In genomic region chr11:83156150-83156995, GRCh38 we compare ENCODE assay signal across 8 cellular contexts. TPM values are rescaled to one million over a fixed set of nuclear protein-coding genes. Genes with fewer than 3 reads are reported as not detected.
A peak's percentile ranks its signal among the peaks of the same experiment; 100 is the strongest.
DNase-seq lines count a peak whose midpoint lies in the region; ATAC-seq and TF ChIP-seq lines count a peak whose summit lies in the region.

No MANE protein-coding gene starts in this region.

- H3K36me3 ChIP-seq in SK-N-MC (ENCODE audit: insufficient read depth, low read length) = peaks cover 30% of the 10 kb centered on the region
- H3K36me3 ChIP-seq in osteoblast (ENCODE audit: insufficient read depth, low read length) = no peaks in the 10 kb centered on the region
- no peaks in the 10 kb centered on the region for H3K36me3 ChIP-seq in urinary bladder (ENCODE audit: insufficient read depth)

- H3K27ac ChIP-seq in SK-N-MC (peak overlapping the region; percentile 94), osteoblast (ENCODE audit: low read depth, low read length) (peak overlapping the region; percentile 82), urinary bladder (ENCODE audit: low read depth) (peak overlapping the region; percentile 84)

- no peaks in the 10 kb centered on the region for H3K9me3 ChIP-seq in SK-N-MC (ENCODE audit: low read depth, low read length)
- H3K9me3 ChIP-seq in osteoblast (ENCODE audit: low read depth, low read length) = no peaks in the 10 kb centered on the region

- peaks cover 37% of the 10 kb centered on the region for H3K4me1 Mint-ChIP-seq in activated naive CD8-positive, alpha-beta T cell treated with anti-CD3 and anti-CD28 coated beads, Interleukin-2, amount 50 U/mL, for 24 hours

- intact Hi-C loops in Right ventricle myocardium inferior (cut with DNase I) = loop anchor here (2.0 to 5.0 kb wide), 3 partner anchors 36 to 256 kb away; partner anchors contain the start of genes ANKRD42, DDIAS and PRCP

- H3K27ac Mint-ChIP-seq in activated naive CD8-positive, alpha-beta T cell treated with anti-CD3 and anti-CD28 coated beads, Interleukin-2, amount 50 U/mL, for 24 hours = peak overlapping the region; percentile 100

- no peaks in the 10 kb centered on the region for H3K27me3 ChIP-seq in osteoblast (ENCODE audit: insufficient read depth, low read length)

- peak overlapping the region; percentile 83 for H3K9ac ChIP-seq in SK-N-MC (ENCODE audit: insufficient read length)

- DNase-seq in GM10248 (ENCODE audit: extremely low spot score) = peak; percentile 97
- DNase-seq in NCI-H1048 (lab: John Stamatoyannopoulos, UW) = peak; percentile 100
- DNase-seq in SK-N-MC (ENCODE audit: low read depth, low spot score) = peak; percentile 99
- DNase-seq in activated naive CD8-positive, alpha-beta T cell treated with anti-CD3 and anti-CD28 coated beads, Interleukin-2, amount 50 U/mL, for 24 hours = peak; percentile 96
- DNase-seq in Right ventricle myocardium inferior (ENCODE audit: missing footprints) = peak; percentile 99
- peak; percentile 97 for DNase-seq in osteoblast (ENCODE audit: insufficient read length, low spot score, missing footprints)

- no peaks in the 10 kb centered on the region for H3K27me3 Mint-ChIP-seq in activated naive CD8-positive, alpha-beta T cell treated with anti-CD3 and anti-CD28 coated beads, Interleukin-2, amount 50 U/mL, for 24 hours

- no peaks in the 10 kb centered on the region for H3K9me3 Mint-ChIP-seq in activated naive CD8-positive, alpha-beta T cell treated with anti-CD3 and anti-CD28 coated beads, Interleukin-2, amount 50 U/mL, for 24 hours

- H3K4me1 ChIP-seq in osteoblast (ENCODE audit: insufficient read depth, low read length) (peaks cover 16% of the 10 kb centered on the region), urinary bladder (ENCODE audit: insufficient read depth) (no peaks in the 10 kb centered on the region)

- WGBS in urinary bladder = under 1% methylated on average over 35 of the region's 35 CpGs

- CTCF ChIA-PET in GM10248 (lab: Yijun Ruan, JAX) = interaction anchor here (0.9 to 1.9 kb wide), 14 partner anchors 8 to 255 kb away, joined by 3 to 7 read pairs (median 3); partner anchors contain the start of gene DDIAS

- peak overlapping the region; percentile 86 for H3K4me3 ChIP-seq in SK-N-MC
- H3K4me3 ChIP-seq in osteoblast (ENCODE audit: insufficient read depth, low read length) = peak overlapping the region; percentile 81
- peak overlapping the region; percentile 36 for H3K4me3 ChIP-seq in urinary bladder (ENCODE audit: low read depth, low read length)

- H3K79me2 ChIP-seq in osteoblast (ENCODE audit: insufficient read depth, low read length) = peaks cover 44% of the 10 kb centered on the region

- peaks cover 41% of the 10 kb centered on the region for H3K36me3 Mint-ChIP-seq in activated naive CD8-positive, alpha-beta T cell treated with anti-CD3 and anti-CD28 coated beads, Interleukin-2, amount 50 U/mL, for 24 hours (ENCODE audit: low read depth)

- no peak for TF ChIP-seq CTCF in GM10248 (IDR thresholded peaks at IDR 0.05; ENCODE audit: control extremely low read depth, extremely low read depth, low read depth, missing control alignments)
- TF ChIP-seq CTCF in osteoblast (IDR thresholded peaks at IDR 0.05; ENCODE audit: extremely low read depth, low read depth, low read length) = no peak

- peak overlapping the region; percentile 97 for H3K4me3 Mint-ChIP-seq in activated naive CD8-positive, alpha-beta T cell treated with anti-CD3 and anti-CD28 coated beads, Interleukin-2, amount 50 U/mL, for 24 hours

- H3K4me2 ChIP-seq in osteoblast (ENCODE audit: insufficient read depth, low read length) = peak overlapping the region; percentile 96

- H4K20me1 ChIP-seq in osteoblast (ENCODE audit: insufficient read depth, low read length) = peaks cover 37% of the 10 kb centered on the region

- POLR2A ChIA-PET in GM10248 (lab: Yijun Ruan, JAX) = interaction anchor here (1.0 to 1.5 kb wide), 6 partner anchors 8 to 255 kb away, joined by 3 to 6 read pairs (median 4); partner anchors contain the start of genes DDIAS and RAB30

- H2AFZ ChIP-seq in osteoblast (ENCODE audit: low read length) = peak overlapping the region; percentile 87

- ATAC-seq in HG02588 (IDR thresholded peaks at IDR 0.05; ENCODE audit: unreplicated experiment) (peak; percentile 94), Right ventricle myocardium inferior (peak; percentile 97)
- ATAC-seq in activated naive CD8-positive, alpha-beta T cell treated with anti-CD3 and anti-CD28 coated beads, Interleukin-2, amount 50 U/mL, for 24 hours = peak; percentile 95

RNA-seq across cellular contexts. Expression of gene PCF11, which starts 0.6 kb away (rescaled TPM):
- 24.5 TPM for total RNA-seq in Right ventricle myocardium inferior
- total RNA-seq in osteoblast = 38.4 and 43.0 TPM in 2 replicates
- total RNA-seq in urinary bladder = 75.2 TPM
- 38.1 TPM for polyA plus RNA-seq in urinary bladder

RNA-seq across cellular contexts. Expression of gene ANKRD42, which starts 37.1 kb away (rescaled TPM):
- total RNA-seq in Right ventricle myocardium inferior = 4.7 TPM
- total RNA-seq in osteoblast = 10.3 and 10.5 TPM in 2 replicates
- 6.4 TPM for total RNA-seq in urinary bladder
- polyA plus RNA-seq in urinary bladder = 9.6 TPM

Comparison
In these comparisons a context has a peak if more than half of its experiments do, and no peak if none do; other contexts are left out.
1. Peak in every context shown above with its lines: DNase-seq, ATAC-seq, H3K4me3 ChIP-seq and H3K27ac ChIP-seq.
2. H3K4me3 ChIP-seq: peak in every context shown above with its lines; median percentile 86 in SK-N-MC; 81 in osteoblast; 36 in urinary bladder.